Comparison of ENCODE assay signal across 8 cellular contexts in genomic region chr19:19490247-19490968, GRCh38. TPM values are rescaled to one million over a fixed set of nuclear protein-coding genes. Genes with fewer than 3 reads are reported as not detected.
DNase-seq lines count a peak whose midpoint lies in the region; ATAC-seq and TF ChIP-seq lines count a peak whose summit lies in the region.

No MANE protein-coding gene starts in this region.

- H3K36me3 ChIP-seq in HUES6 (ENCODE audit: control insufficient read depth, insufficient read depth, low read length) (peaks cover 42% of the 10 kb centered on the region), OCI-LY3 (replicated peaks; ENCODE audit: low read depth, low read length) (peaks cover 20% of the 10 kb centered on the region), mucosa of descending colon (ENCODE audit: low read depth) (no peaks in the 10 kb centered on the region)

- TF ChIP-seq CTCF in OCI-LY3 (IDR thresholded peaks at IDR 0.05; ENCODE audit: low read depth, low read length) (peak; percentile 88), epithelial cell of esophagus (IDR thresholded peaks at IDR 0.05; ENCODE audit: insufficient read depth, low read depth, low read length, missing control alignments) (peak; percentile 81), mucosa of descending colon (IDR thresholded peaks at IDR 0.05) (peak; percentile 70)

- peaks cover 11% of the 10 kb centered on the region for H4K20me1 ChIP-seq in OCI-LY3 (ENCODE audit: insufficient read depth, low read length)

- ATAC-seq in mucosa of descending colon (peak; percentile 65), HG03135 (IDR thresholded peaks at IDR 0.05; ENCODE audit: unreplicated experiment) (no peak)

- H3K79me2 ChIP-seq in OCI-LY3 (ENCODE audit: low read length) = peaks cover 58% of the 10 kb centered on the region

- no peak overlapping the region for H2AFZ ChIP-seq in OCI-LY3 (ENCODE audit: low read depth, low read length)

- H3K27me3 ChIP-seq in HUES6 (ENCODE audit: control insufficient read depth, insufficient read depth, low read length) = no peaks in the 10 kb centered on the region
- H3K27me3 ChIP-seq in OCI-LY3 (ENCODE audit: low read depth, low read length) = no peaks in the 10 kb centered on the region

- H3K27ac ChIP-seq in HUES6 (ENCODE audit: low read depth, low read length) = peak overlapping the region; percentile 81; the same call in 1 of the 2 replicates
- H3K27ac ChIP-seq in OCI-LY3 (ENCODE audit: low read length) = peak overlapping the region; percentile 9; the same call in 1 of the 2 replicates

- H3K4me2 ChIP-seq in OCI-LY3 (ENCODE audit: low read length) = peak overlapping the region; percentile 18; the same call in 1 of the 2 replicates

- peak; percentile 85 for DNase-seq in D341Med (ENCODE audit: low spot score)
- DNase-seq in activated T-cell treated with anti-CD3 and anti-CD28 coated beads for 24 hours (ENCODE audit: low read depth) = peak; percentile 79
- DNase-seq in epithelial cell of esophagus (ENCODE audit: low read depth) = peak; percentile 83
- DNase-seq in mucosa of descending colon = peak; percentile 69 to 89 (median 78)
- peak; percentile 51 to 69 for DNase-seq in stimulated activated CD8-positive, alpha-beta memory T cell treated with anti-CD3 and anti-CD28 coated beads, Interleukin-2, amount 100 ng/mL, for 48 hours (ENCODE audit: low read depth in 2 of 2)

- H3K9ac ChIP-seq in HUES6 (ENCODE audit: low read length) (peak overlapping the region; percentile 67), OCI-LY3 (ENCODE audit: low read length) (no peak overlapping the region)

- no peaks in the 10 kb centered on the region for H3K9me3 ChIP-seq in HUES6 (ENCODE audit: control insufficient read depth, insufficient read depth, low read depth, low read length)
- H3K9me3 ChIP-seq in OCI-LY3 (ENCODE audit: insufficient read depth, low read length) = no peaks in the 10 kb centered on the region
- no peaks in the 10 kb centered on the region for H3K9me3 ChIP-seq in mucosa of descending colon

- H3K4me1 ChIP-seq in HUES6 (ENCODE audit: control insufficient read depth, insufficient read depth, low read length) (peaks cover 44% of the 10 kb centered on the region), OCI-LY3 (ENCODE audit: low read length) (peaks cover 18% of the 10 kb centered on the region), mucosa of descending colon (ENCODE audit: low read depth) (peaks cover 47% of the 10 kb centered on the region)

- intact Hi-C loops in mucosa of descending colon (cut with DNase I, micrococcal nuclease) = loop anchor here (5.0 to 10.0 kb wide), 2 partner anchors 123 to 126 kb away; no protein-coding TSS in a partner anchor

- H3K4me3 ChIP-seq in HUES6 (ENCODE audit: low read depth, low read length) = peak overlapping the region; percentile 1; the same call in 1 of the 2 replicates
- H3K4me3 ChIP-seq in OCI-LY3 (ENCODE audit: low read length) = no peak overlapping the region
- no peak overlapping the region for H3K4me3 ChIP-seq in epithelial cell of esophagus (ENCODE audit: low read length)
- H3K4me3 ChIP-seq in mucosa of descending colon = no peak overlapping the region

RNA-seq across cellular contexts. Expression of gene TSSK6, which starts 24.9 kb away (rescaled TPM):
- total RNA-seq in mucosa of descending colon = 1 to 10 TPM; 1.8 to 2.5 (median 2.3) TPM

RNA-seq across cellular contexts. Expression of gene NDUFA13, which starts 25.6 kb away (rescaled TPM):
- total RNA-seq in mucosa of descending colon = 100 to 1,000 TPM; 347 to 437 (median 348) TPM

RNA-seq across cellular contexts. Expression of gene YJEFN3, which starts 38.3 kb away (rescaled TPM):
- 10 to 100 TPM in 2 of 3 donors, 1 to 10 TPM in 1; 6.0 to 12.6 (median 10.6) TPM for total RNA-seq in mucosa of descending colon

RNA-seq across cellular contexts. Expression of gene CILP2, which starts 47.7 kb away (rescaled TPM):
- under 1 TPM in 1 of 3 donors, not detected in 2; 0.09 TPM for total RNA-seq in mucosa of descending colon
